10 cellular contexts compared by ENCODE assay signal in genomic region chr5:150616024-150616470, GRCh38. TPM values are rescaled to one million over a fixed set of nuclear protein-coding genes. Genes with fewer than 3 reads are reported as not detected.
A peak's percentile ranks its signal among the peaks of the same experiment; 100 is the strongest.
DNase-seq lines count a peak whose midpoint lies in the region; ATAC-seq and TF ChIP-seq lines count a peak whose summit lies in the region.
"Had no signal": no experiment of that assay in that cellular context is flagged by ENCODE, and none has a peak within 500 bp of the region (broad histone marks: within the 10 kb centered on the region; RNA-seq: fewer than 3 reads in every experiment).

No MANE protein-coding gene starts in this region.

- no peaks in the 10 kb centered on the region for H3K9me3 Mint-ChIP-seq in MCF 10A (ENCODE audit: unreplicated experiment)
- H3K9me3 Mint-ChIP-seq: central memory CD8-positive, alpha-beta T cell had no signal

- ATAC-seq in aorta (ENCODE audit: low FRiP score): no peak

- no peaks in the 10 kb centered on the region for H3K27me3 ChIP-seq in mammary epithelial cell (ENCODE audit: insufficient read depth, low read length)
- H3K27me3 ChIP-seq in mucosa of rectum (ENCODE audit: control insufficient read depth in 2 of 2, insufficient read depth in 2 of 2, low read length in 2 of 2): no peaks in the 10 kb centered on the region
- H3K27me3 ChIP-seq in aorta (ENCODE audit: control insufficient read depth in 1 of 2, insufficient read depth in 2 of 2, low read length in 1 of 2): no peaks in the 10 kb centered on the region

- CTCF ChIA-PET in MCF 10A (lab: Yijun Ruan, JAX): interaction anchor here (1.1 to 1.6 kb wide), 3 partner anchors 11 to 56 kb away, joined by 3 to 6 read pairs (median 3); no protein-coding TSS in a partner anchor
- CTCF ChIA-PET in mammary epithelial cell (lab: Charles Lee; ENCODE audit: low non-redundant PET): no interaction called here

- H3K27me3 Mint-ChIP-seq in MCF 10A (ENCODE audit: insufficient read depth, unreplicated experiment): no peaks in the 10 kb centered on the region

- TF ChIP-seq CTCF in MCF 10A (IDR thresholded peaks at IDR 0.05; ENCODE audit: unreplicated experiment): no peak
- TF ChIP-seq CTCF in mammary epithelial cell (conservative IDR thresholded peaks at IDR 0.05 in 1 of 2, IDR thresholded peaks at IDR 0.05 in 1 of 2; ENCODE audit: extremely low read depth in 1 of 2, insufficient read depth in 1 of 2, low read depth in 1 of 2, low read length in 2 of 2): no peak
- no peak for TF ChIP-seq CTCF in coronary artery (IDR thresholded peaks at IDR 0.05)
- TF ChIP-seq CTCF in GM10266 (IDR thresholded peaks at IDR 0.05; ENCODE audit: control insufficient read depth, insufficient read depth, low read depth, missing control alignments): no peak

- H3K36me3 ChIP-seq in mammary epithelial cell (ENCODE audit: insufficient read depth, low read length): no peaks in the 10 kb centered on the region
- H3K36me3 ChIP-seq in mucosa of rectum (ENCODE audit: control insufficient read depth in 2 of 2, insufficient read depth in 2 of 2, low read length in 2 of 2): peaks cover 0 to 3% of the 10 kb centered on the region in 2 donors
- no peaks in the 10 kb centered on the region for H3K36me3 ChIP-seq in aorta (ENCODE audit: control insufficient read depth in 1 of 2, insufficient read depth in 2 of 2, low read length in 1 of 2)

- intact Hi-C loops in MCF 10A (cut with micrococcal nuclease): loop anchor here (2.0 kb wide), 1 partner anchor 21 kb away; no protein-coding TSS in a partner anchor
- intact Hi-C loops in mammary epithelial cell (cut with micrococcal nuclease): no loop called here
- intact Hi-C loops in aorta (cut with DNase I): no loop called here

- peaks cover 33% of the 10 kb centered on the region for H3K4me1 Mint-ChIP-seq in MCF 10A (ENCODE audit: insufficient read depth, unreplicated experiment)
- H3K4me1 Mint-ChIP-seq: central memory CD8-positive, alpha-beta T cell had no signal

- H3K27ac Mint-ChIP-seq in MCF 10A (ENCODE audit: low read depth, unreplicated experiment): peak overlapping the region; percentile 43

- POLR2A ChIA-PET in MCF 10A (lab: Yijun Ruan, JAX): interaction anchor here (0.8 to 2.1 kb wide), 8 partner anchors 21 to 296 kb away, joined by 3 to 9 read pairs (median 4); partner anchors contain the start of genes RBM22 and SYNPO

- peak overlapping the region; percentile 30 for H3K4me3 Mint-ChIP-seq in MCF 10A (ENCODE audit: unreplicated experiment)
- H3K4me3 Mint-ChIP-seq: central memory CD8-positive, alpha-beta T cell had no signal

- in situ Hi-C loops in mammary epithelial cell (cut with MboI; ENCODE audit: low sequenced_read_pairs in 2 of 2): no loop called here

- dilution Hi-C loops in mammary epithelial cell (cut with HindIII; ENCODE audit: low sequenced_read_pairs): no loop called here

- H3K4me2 ChIP-seq in mammary epithelial cell (ENCODE audit: insufficient read depth, low read depth, low read length): no peak overlapping the region

- no peaks in the 10 kb centered on the region for H4K20me1 ChIP-seq in mammary epithelial cell (ENCODE audit: insufficient read depth, low read length)

- WGBS in mammary epithelial cell (ENCODE audit: low coverage, missing lambda C conversion rate): 68% methylated on average over 5 of the region's 5 CpGs
- 19 to 21% methylated on average over 5 of the region's 5 CpGs for WGBS in aorta, 2 donors

- H3K9ac ChIP-seq in mammary epithelial cell (ENCODE audit: insufficient read depth, low read length) (no peak overlapping the region), mucosa of rectum (ENCODE audit: low read depth in 1 of 2, low read length in 2 of 2) (peak overlapping the region in 1 of 2 donors; percentile 15)

- no peaks in the 10 kb centered on the region for H3K79me2 ChIP-seq in mammary epithelial cell (ENCODE audit: insufficient read depth, low read length)

- peak; percentile 49 for DNase-seq in MCF 10A (ENCODE audit: unreplicated experiment)
- DNase-seq in mammary epithelial cell: no peak
- DNase-seq in coronary artery (ENCODE audit: low spot score): no peak
- peak in 1 of 2 donors; percentile 79 for DNase-seq in aorta
- DNase-seq in NCI-H2081 treated with DMSO at 0.1 percent for 48 hours (lab: John Stamatoyannopoulos, UW): no peak
- no peak for DNase-seq in SW480 (ENCODE audit: low spot score)
- DNase-seq in GM10266 (ENCODE audit: extremely low spot score): no peak

- no peak overlapping the region for H3K4me3 ChIP-seq in mammary epithelial cell (replicated peaks in 1 of 3; ENCODE audit: insufficient read depth in 1 of 3, low read depth in 2 of 3, low read length in 3 of 3)
- H3K4me3 ChIP-seq in coronary artery: no peak overlapping the region
- H3K4me3 ChIP-seq in mucosa of rectum (ENCODE audit: low read length in 2 of 2): peak overlapping the region in 1 of 2 donors; percentile 23
- no peak overlapping the region for H3K4me3 ChIP-seq in aorta (ENCODE audit: low read length in 2 of 2)

- BruUV-seq in MCF 10A (replicated peaks; lab: Mats Ljungman, UMichigan) (no TSS peak), mammary epithelial cell (replicated peaks; lab: Mats Ljungman, UMichigan) (no TSS peak)

- no peak overlapping the region for H3K27ac ChIP-seq in mammary epithelial cell (ENCODE audit: insufficient read depth, low read depth, low read length)
- peak overlapping the region; percentile 88 to 93 for H3K27ac ChIP-seq in coronary artery
- H3K27ac ChIP-seq in mucosa of rectum (ENCODE audit: low read depth in 2 of 2, low read length in 2 of 2): peak overlapping the region; percentile 57 to 65
- peak overlapping the region; percentile 14 to 85 for H3K27ac ChIP-seq in aorta (ENCODE audit: low read depth in 1 of 2, low read length in 2 of 2)

- H3K4me1 ChIP-seq in mammary epithelial cell (ENCODE audit: insufficient read depth, low read length) (peaks cover 26% of the 10 kb centered on the region), mucosa of rectum (ENCODE audit: control insufficient read depth in 2 of 2, insufficient read depth in 2 of 2, low read length in 2 of 2) (peaks cover 53 to 54% of the 10 kb centered on the region in 2 donors), aorta (ENCODE audit: control insufficient read depth in 1 of 2, insufficient read depth in 2 of 2, low read length in 2 of 2) (peaks cover 5 to 11% of the 10 kb centered on the region in 2 donors)

- H3K36me3 Mint-ChIP-seq in MCF 10A (ENCODE audit: insufficient read depth, unreplicated experiment): no peaks in the 10 kb centered on the region

- H3K9me3 ChIP-seq in mammary epithelial cell (replicated peaks; ENCODE audit: insufficient read depth, low read length) (no peaks in the 10 kb centered on the region), mucosa of rectum (ENCODE audit: control insufficient read depth in 2 of 2, low read length in 2 of 2) (no peaks in the 10 kb centered on the region), aorta (ENCODE audit: control insufficient read depth, low read length) (no peaks in the 10 kb centered on the region)

- H2AFZ ChIP-seq in mammary epithelial cell (ENCODE audit: low read depth, low read length): no peak overlapping the region

RNA-seq across cellular contexts. Expression of gene SYNPO, which starts 24.4 kb away (rescaled TPM):
- total RNA-seq in MCF 10A (2022) (6.3 and 7.1 TPM in 2 replicates), mammary epithelial cell (1 to 10 TPM; 1.3 to 5.3 TPM), aorta (100 to 1,000 TPM; 327 to 478 TPM)
- polyA plus RNA-seq in mammary epithelial cell (2.6 TPM), aorta (100 to 1,000 TPM; 228 to 486 TPM)
- 23.9 TPM for polyA minus RNA-seq in mammary epithelial cell
- total RNA-seq: SK-MEL-5 had no signal

RNA-seq across cellular contexts. Expression of gene MYOZ3, which starts 45.0 kb away (rescaled TPM):
- total RNA-seq in MCF 10A (2022) (not detected in 2 replicates), mammary epithelial cell (not detected), aorta (10 to 100 TPM in 1 of 2 donors, 1 to 10 TPM in 1; 2.5 to 14.1 TPM)
- polyA plus RNA-seq in mammary epithelial cell (not detected), aorta (1 to 10 TPM; 2.0 to 2.8 TPM)
- polyA minus RNA-seq in mammary epithelial cell: not detected
- total RNA-seq: SK-MEL-5 had no signal

Comparison
In these comparisons a context has a peak if more than half of its experiments do, and no peak if none do; other contexts are left out.
1. RNA of gene SYNPO, which starts 24.4 kb away (total RNA-seq): 327 to 478 TPM in aorta; 6.3 to 7.1 TPM in MCF 10A and 1.3 to 5.3 TPM in mammary epithelial cell; every median in the first group is over 10 times any median in the second.